ENCODE assay signal across 9 cellular contexts in genomic region chr19:51372649-51373504, GRCh38. TPM values are rescaled to one million over a fixed set of nuclear protein-coding genes. Genes with fewer than 3 reads are reported as not detected.
A peak's percentile ranks its signal among the peaks of the same experiment; 100 is the strongest.
DNase-seq lines count a peak whose midpoint lies in the region; ATAC-seq lines count a peak whose summit lies in the region.
"Had no signal": no experiment of that assay in that cellular context is flagged by ENCODE, and none has a peak within 500 bp of the region (broad histone marks: within the 10 kb centered on the region; RNA-seq: fewer than 3 reads in every experiment).

Gene NKG7, minus strand, starts transcription at chr19:51372654. Its CDS starts 119 bp downstream, at chr19:51372535.

- 79% methylated on average over 6 of the region's 9 CpGs for whole genome bisulfite sequencing in mesenchymal stem cell

- peaks cover 9% of the 10 kb centered on the region for H3K9me3 Mint-ChIP-seq in activated naive CD8-positive, alpha-beta T cell treated with anti-CD3 and anti-CD28 coated beads for 36 hours

- H2BK120ac ChIP-seq in mesenchymal stem cell (ENCODE audit: low read depth, low read length), result no peak within 1 kb of the TSS

- no peak within 1 kb of the TSS for H4K8ac ChIP-seq in mesenchymal stem cell (ENCODE audit: low read length)

- H2BK12ac ChIP-seq in mesenchymal stem cell (ENCODE audit: low read length in 2 of 2), result no peak within 1 kb of the TSS

- no peaks in the 10 kb centered on the region for H3K9me3 ChIP-seq in mesenchymal stem cell (ENCODE audit: control insufficient read depth, low read length)

- H3K4me3 Mint-ChIP-seq in activated naive CD8-positive, alpha-beta T cell treated with anti-CD3 and anti-CD28 coated beads for 36 hours, result peak within 1 kb of the TSS; percentile 80

- H3K36me3 Mint-ChIP-seq in activated naive CD8-positive, alpha-beta T cell treated with anti-CD3 and anti-CD28 coated beads for 36 hours, result peaks cover 25% of the 10 kb centered on the region

- H3K27me3 ChIP-seq in mesenchymal stem cell (ENCODE audit: control insufficient read depth in 1 of 2, insufficient read depth in 1 of 2, low read length in 2 of 2), result peaks cover 4 to 20% of the 10 kb centered on the region in 2 experiments

- H2AK5ac ChIP-seq in mesenchymal stem cell (ENCODE audit: low read length, severe bottlenecking), result no peak within 1 kb of the TSS

- H3K4me1 ChIP-seq in mesenchymal stem cell (ENCODE audit: control insufficient read depth, insufficient read depth, low read depth, low read length), result peaks cover 8% of the 10 kb centered on the region

- H3K4me3 ChIP-seq in mesenchymal stem cell (ENCODE audit: insufficient read depth in 1 of 2, low read depth in 1 of 2, low read length in 2 of 2), result no peak within 1 kb of the TSS
- H3K4me3 ChIP-seq: SK-N-MC had no signal

- no peak within 1 kb of the TSS for H3K23ac ChIP-seq in mesenchymal stem cell (ENCODE audit: low read length in 2 of 2)

- peak within 1 kb of the TSS; percentile 99 for H3K27ac Mint-ChIP-seq in activated naive CD8-positive, alpha-beta T cell treated with anti-CD3 and anti-CD28 coated beads for 36 hours

- no peak within 1 kb of the TSS for H2AFZ ChIP-seq in mesenchymal stem cell (ENCODE audit: low read depth, low read length)

- H3K4me1 Mint-ChIP-seq in activated naive CD8-positive, alpha-beta T cell treated with anti-CD3 and anti-CD28 coated beads for 36 hours, result peaks cover 71% of the 10 kb centered on the region

- no peak within 1 kb of the TSS for H3K4ac ChIP-seq in mesenchymal stem cell (ENCODE audit: low read depth in 1 of 2, low read length in 2 of 2)

- H3K4me2 ChIP-seq in mesenchymal stem cell (ENCODE audit: low read length, poor library complexity, severe bottlenecking), result no peak within 1 kb of the TSS

- no peak within 1 kb of the TSS for H4K91ac ChIP-seq in mesenchymal stem cell (ENCODE audit: low read length)

- no peak within 1 kb of the TSS for H3K18ac ChIP-seq in mesenchymal stem cell (ENCODE audit: low read depth in 1 of 2, low read length in 2 of 2)

- H3K79me1 ChIP-seq in mesenchymal stem cell (replicated peaks; ENCODE audit: low read length, poor library complexity, severe bottlenecking), result peaks cover 6% of the 10 kb centered on the region

- no peak within 1 kb of the TSS for H2BK5ac ChIP-seq in mesenchymal stem cell (ENCODE audit: low read depth, low read length, poor library complexity, severe bottlenecking)

- DNase-seq in activated naive CD8-positive, alpha-beta T cell treated with anti-CD3 and anti-CD28 coated beads for 36 hours, result peak; percentile 89
- DNase-seq in stimulated activated CD4-positive, alpha-beta T cell treated with anti-CD3 and anti-CD28 coated beads, TNF-alpha, amount 100 ng/mL, for 4 hours (ENCODE audit: low read depth in 3 of 3), result peak; percentile 33 to 68 (median 54)
- DNase-seq in amygdala (lab: John Stamatoyannopoulos, UW) (no peak), mesenchymal stem cell (no peak), NCI-H345 treated with DMSO at 0.1 percent for 48 hours (lab: John Stamatoyannopoulos, UW; ENCODE audit: unreplicated experiment) (no peak)

- H3K36me3 ChIP-seq in mesenchymal stem cell (ENCODE audit: control insufficient read depth in 1 of 2, insufficient read depth in 2 of 2, low read depth in 1 of 2, low read length in 2 of 2), result no peaks in the 10 kb centered on the region

- ATAC-seq in GM18868 (IDR thresholded peaks at IDR 0.05; ENCODE audit: unreplicated experiment) (peak; percentile 38), HG03045 (IDR thresholded peaks at IDR 0.05; ENCODE audit: unreplicated experiment) (no peak)

- intact Hi-C loops in T-helper 1 cell treated with Interleukin-12 subunit alpha and Interleukin-12 subunit beta and Interleukin-4 antibody, amounts not matched to agents 30 ng/mL and 1 ng/mL, for 36 hours (cut with micrococcal nuclease), result no loop called here

- no peak within 1 kb of the TSS for H2BK15ac ChIP-seq in mesenchymal stem cell (ENCODE audit: low read depth, poor library complexity, severe bottlenecking)

- H3K27ac ChIP-seq in mesenchymal stem cell (ENCODE audit: low read length, poor library complexity, severe bottlenecking), result no peak within 1 kb of the TSS
- H3K27ac ChIP-seq: SK-N-MC had no signal

- no peak within 1 kb of the TSS for H3K14ac ChIP-seq in mesenchymal stem cell (ENCODE audit: low read length in 2 of 2)

- H3K27me3 Mint-ChIP-seq in activated naive CD8-positive, alpha-beta T cell treated with anti-CD3 and anti-CD28 coated beads for 36 hours, result no peaks in the 10 kb centered on the region

- no peak within 1 kb of the TSS for H3K9ac ChIP-seq in mesenchymal stem cell (ENCODE audit: low read length)

RNA-seq across cellular contexts. Expression of gene NKG7, which starts in this region (rescaled TPM):
- 129 and 133 TPM in 2 replicates for total RNA-seq in T-helper 1 cell treated with Interleukin-12 subunit alpha and Interleukin-12 subunit beta and Interleukin-4 antibody, amounts not matched to agents 30 ng/mL and 1 ng/mL, for 36 hours
- 10 to 100 TPM; 85.3 to 91.9 TPM for total RNA-seq in activated naive CD8-positive, alpha-beta T cell treated with anti-CD3 and anti-CD28 coated beads for 36 hours
- not detected for polyA plus RNA-seq in mesenchymal stem cell (2013, experiment 1 of 2)
- polyA plus RNA-seq in mesenchymal stem cell (2013, experiment 2 of 2), result not detected

Comparison
In these comparisons a context has a peak if more than half of its experiments do, and no peak if none do; other contexts are left out.
1. DNase-seq: peak in activated naive CD8-positive, alpha-beta T cell treated with anti-CD3 and anti-CD28 coated beads for 36 hours (single experiment) and stimulated activated CD4-positive, alpha-beta T cell treated with anti-CD3 and anti-CD28 coated beads, TNF-alpha, amount 100 ng/mL, for 4 hours (3 of 3); none in amygdala (0 of 56), mesenchymal stem cell (single experiment) and NCI-H345 treated with DMSO at 0.1 percent for 48 hours (single experiment).